Comparison of ENCODE assay signal across 9 cellular contexts in the genomic region with DNA sequence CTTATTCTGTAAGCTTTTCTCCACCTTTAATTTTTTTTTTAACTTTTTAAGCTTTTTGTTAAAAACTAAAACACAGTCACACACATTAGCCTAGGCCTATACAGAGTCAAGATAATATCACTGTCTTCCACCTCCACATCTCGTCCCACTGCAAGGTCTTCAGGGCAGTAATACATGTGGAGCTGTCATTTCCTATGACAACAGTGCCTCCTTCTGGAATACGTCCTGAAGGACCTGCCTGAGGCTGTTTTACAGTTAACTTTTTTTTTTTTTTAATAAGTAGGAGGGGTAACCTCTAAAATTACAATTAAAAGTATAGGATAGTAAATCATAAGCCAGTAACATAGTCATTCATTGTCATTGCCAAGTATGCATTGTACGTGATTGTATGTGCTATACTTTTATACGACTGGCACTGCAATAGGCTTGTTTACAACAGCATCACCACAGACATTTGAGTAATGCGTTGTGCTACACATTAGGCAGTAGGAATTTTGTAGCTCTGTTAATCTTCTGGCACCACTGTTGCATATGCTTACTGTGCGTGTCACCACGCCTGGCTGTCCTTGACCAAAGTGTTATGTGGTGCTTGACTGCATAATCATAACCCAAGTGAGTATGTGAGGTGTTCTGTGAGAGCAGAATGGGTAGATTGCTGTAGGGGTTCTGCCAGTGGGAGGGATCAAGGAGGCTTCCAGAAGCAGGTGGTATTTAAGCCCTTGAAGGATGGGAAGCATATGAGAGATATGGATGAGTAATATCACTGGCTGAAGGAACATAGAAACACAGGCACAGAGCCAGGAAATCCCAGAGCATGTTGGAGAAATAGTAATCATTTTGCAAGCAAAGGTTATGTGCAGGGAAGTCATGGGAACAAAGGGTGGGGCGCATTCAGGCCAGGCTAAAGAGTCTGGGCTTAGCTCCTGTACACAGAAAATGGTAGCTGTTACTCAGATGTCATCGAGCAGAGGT. TPM values are rescaled to one million over a fixed set of nuclear protein-coding genes. Genes with fewer than 3 reads are reported as not detected.
DNase-seq lines count a peak whose midpoint lies in the region; ATAC-seq and TF ChIP-seq lines count a peak whose summit lies in the region.
"Had no signal": no experiment of that assay in that cellular context is flagged by ENCODE, and none has a peak within 500 bp of the region (broad histone marks: within the 10 kb centered on the region; RNA-seq: fewer than 3 reads in every experiment).

No MANE protein-coding gene starts in this region.

- H3K27me3 ChIP-seq in endodermal cell (ENCODE audit: control insufficient read depth, insufficient read depth, low read length, poor library complexity, severe bottlenecking) (no peaks in the 10 kb centered on the region), esophagus squamous epithelium (no peaks in the 10 kb centered on the region)
- H3K27me3 ChIP-seq: ascending aorta had no signal

- H3K36me3 ChIP-seq in endodermal cell (ENCODE audit: control insufficient read depth, insufficient read depth, low read length) (peaks cover 76% of the 10 kb centered on the region), esophagus squamous epithelium (peaks cover 0 to 67% (median 0%) of the 10 kb centered on the region in 3 donors)

- no peak overlapping the region for H3K9ac ChIP-seq in endodermal cell (ENCODE audit: extremely low read depth, low read length, poor library complexity, severe bottlenecking)

- H3K27ac ChIP-seq in endodermal cell (ENCODE audit: low read depth, low read length): no peak overlapping the region
- H3K27ac ChIP-seq in esophagus squamous epithelium: peak overlapping the region in 1 of 4 donors; percentile 7
- H3K27ac ChIP-seq: ascending aorta had no signal

- intact Hi-C loops in esophagus squamous epithelium (cut with DNase I): no loop called here

- H3K4me3 ChIP-seq in endodermal cell (ENCODE audit: low read length) (no peak overlapping the region), esophagus squamous epithelium (no peak overlapping the region)
- H3K4me3 ChIP-seq: ascending aorta had no signal

- H3K36me3 Mint-ChIP-seq in activated naive CD4-positive, alpha-beta T cell treated with anti-CD3 and anti-CD28 coated beads, Interleukin-2, amount 10 ng/mL, durations not matched to agents 7 days and 5 days: peaks cover 37% of the 10 kb centered on the region
- H3K36me3 Mint-ChIP-seq in endodermal cell (ENCODE audit: low read depth): peaks cover 34% of the 10 kb centered on the region

- peak; percentile 86 for ATAC-seq in omental fat pad (ENCODE audit: low FRiP score)
- no peak for ATAC-seq in GM21447 (IDR thresholded peaks at IDR 0.05; ENCODE audit: unreplicated experiment)

- H3K9me3 ChIP-seq in endodermal cell (ENCODE audit: control insufficient read depth, low read length) (no peaks in the 10 kb centered on the region), esophagus squamous epithelium (no peaks in the 10 kb centered on the region)
- H3K9me3 ChIP-seq: ascending aorta had no signal

- H3K4me1 Mint-ChIP-seq in activated naive CD4-positive, alpha-beta T cell treated with anti-CD3 and anti-CD28 coated beads, Interleukin-2, amount 10 ng/mL, durations not matched to agents 7 days and 5 days: peaks cover 21% of the 10 kb centered on the region
- H3K4me1 Mint-ChIP-seq in endodermal cell: peaks cover 31% of the 10 kb centered on the region

- TF ChIP-seq CTCF in endodermal cell (conservative IDR thresholded peaks at IDR 0.05): peak; percentile 86
- no peak for TF ChIP-seq CTCF in omental fat pad (IDR thresholded peaks at IDR 0.05)
- peak in 2 of 6 experiments; percentile 8 to 43 for TF ChIP-seq CTCF in esophagus squamous epithelium (IDR thresholded peaks at IDR 0.05)

- CTCF ChIA-PET in activated naive CD4-positive, alpha-beta T cell treated with anti-CD3 and anti-CD28 coated beads, Interleukin-2, amount 10 ng/mL, durations not matched to agents 7 days and 5 days (lab: Charles Lee): interaction anchor here (0.6 to 5.4 kb wide), 8 partner anchors 9 to 426 kb away, joined by 3 to 35 read pairs (median 4); no protein-coding TSS in a partner anchor

- DNase-seq in activated naive CD4-positive, alpha-beta T cell treated with anti-CD3 and anti-CD28 coated beads, Interleukin-2, amount 10 ng/mL, durations not matched to agents 7 days and 5 days: peak; percentile 43
- DNase-seq in activated naive CD4-positive, alpha-beta T cell treated with anti-CD3 and anti-CD28 coated beads, Interleukin-2, amount 50 U/mL, for 16 hours: no peak
- DNase-seq in NCI-H82 treated with DMSO at 0.1 percent for 48 hours (lab: John Stamatoyannopoulos, UW; ENCODE audit: unreplicated experiment) (peak; percentile 20), endodermal cell (peak; percentile 74), omental fat pad (ENCODE audit: low spot score) (no peak), esophagus squamous epithelium (lab: John Stamatoyannopoulos, UW) (no peak), superior temporal gyrus (ENCODE audit: extremely low spot score) (no peak)

- H3K4me1 ChIP-seq in endodermal cell (ENCODE audit: control insufficient read depth, insufficient read depth, low read length) (peaks cover 6% of the 10 kb centered on the region), esophagus squamous epithelium (peaks cover 5 to 18% (median 10%) of the 10 kb centered on the region in 3 donors)
- H3K4me1 ChIP-seq: ascending aorta had no signal

- no peaks in the 10 kb centered on the region for H3K9me3 Mint-ChIP-seq in activated naive CD4-positive, alpha-beta T cell treated with anti-CD3 and anti-CD28 coated beads, Interleukin-2, amount 10 ng/mL, durations not matched to agents 7 days and 5 days
- no peaks in the 10 kb centered on the region for H3K9me3 Mint-ChIP-seq in endodermal cell

- no peaks in the 10 kb centered on the region for H3K27me3 Mint-ChIP-seq in activated naive CD4-positive, alpha-beta T cell treated with anti-CD3 and anti-CD28 coated beads, Interleukin-2, amount 10 ng/mL, durations not matched to agents 7 days and 5 days
- H3K27me3 Mint-ChIP-seq in endodermal cell (ENCODE audit: insufficient read depth): no peaks in the 10 kb centered on the region

- no peak for TF ChIP-seq POLR2A in esophagus squamous epithelium (IDR thresholded peaks at IDR 0.05)

- H3K27ac Mint-ChIP-seq in activated naive CD4-positive, alpha-beta T cell treated with anti-CD3 and anti-CD28 coated beads, Interleukin-2, amount 10 ng/mL, durations not matched to agents 7 days and 5 days: no peak overlapping the region
- no peak overlapping the region for H3K27ac Mint-ChIP-seq in endodermal cell

- H3K4me3 Mint-ChIP-seq in activated naive CD4-positive, alpha-beta T cell treated with anti-CD3 and anti-CD28 coated beads, Interleukin-2, amount 10 ng/mL, durations not matched to agents 7 days and 5 days: no peak overlapping the region
- no peak overlapping the region for H3K4me3 Mint-ChIP-seq in endodermal cell

- WGBS in endodermal cell (ENCODE audit: insufficient coverage in 1 of 2, insufficient read length in 1 of 2), 2 experiments: 87 to 96% methylated on average over 7 to 9 of the region's 9 CpGs
- 54 to 73% methylated on average over 7 to 9 of the region's 9 CpGs for WGBS in esophagus squamous epithelium, 2 donors

RNA-seq across cellular contexts. Expression of gene FBXO22, which starts 18.3 kb away (rescaled TPM):
- total RNA-seq in endodermal cell: 10 to 100 TPM; 47.6 to 48.1 TPM
- polyA plus RNA-seq in endodermal cell (2013, experiment 1 of 2): 45.2 TPM
- 38.8 TPM for polyA plus RNA-seq in endodermal cell (2013, experiment 2 of 2)
- total RNA-seq in omental fat pad: 10 to 100 TPM in 3 of 4 donors, 1 to 10 TPM in 1; 9.8 to 14.5 (median 11.7) TPM
- 10 to 100 TPM in 3 of 4 donors, 1 to 10 TPM in 1; 5.6 to 18.9 (median 15.4) TPM for total RNA-seq in esophagus squamous epithelium

Comparison
In these comparisons a context has a peak if more than half of its experiments do, and no peak if none do; other contexts are left out.
1. DNase-seq: peak in activated naive CD4-positive, alpha-beta T cell treated with anti-CD3 and anti-CD28 coated beads, Interleukin-2, amount 10 ng/mL, durations not matched to agents 7 days and 5 days (single experiment), NCI-H82 treated with DMSO at 0.1 percent for 48 hours (single experiment) and endodermal cell (single experiment); none in activated naive CD4-positive, alpha-beta T cell treated with anti-CD3 and anti-CD28 coated beads, Interleukin-2, amount 50 U/mL, for 16 hours (single experiment), omental fat pad (single experiment), esophagus squamous epithelium (single experiment) and superior temporal gyrus (single experiment).